8 cellular contexts compared by ENCODE assay signal in the genomic region with DNA sequence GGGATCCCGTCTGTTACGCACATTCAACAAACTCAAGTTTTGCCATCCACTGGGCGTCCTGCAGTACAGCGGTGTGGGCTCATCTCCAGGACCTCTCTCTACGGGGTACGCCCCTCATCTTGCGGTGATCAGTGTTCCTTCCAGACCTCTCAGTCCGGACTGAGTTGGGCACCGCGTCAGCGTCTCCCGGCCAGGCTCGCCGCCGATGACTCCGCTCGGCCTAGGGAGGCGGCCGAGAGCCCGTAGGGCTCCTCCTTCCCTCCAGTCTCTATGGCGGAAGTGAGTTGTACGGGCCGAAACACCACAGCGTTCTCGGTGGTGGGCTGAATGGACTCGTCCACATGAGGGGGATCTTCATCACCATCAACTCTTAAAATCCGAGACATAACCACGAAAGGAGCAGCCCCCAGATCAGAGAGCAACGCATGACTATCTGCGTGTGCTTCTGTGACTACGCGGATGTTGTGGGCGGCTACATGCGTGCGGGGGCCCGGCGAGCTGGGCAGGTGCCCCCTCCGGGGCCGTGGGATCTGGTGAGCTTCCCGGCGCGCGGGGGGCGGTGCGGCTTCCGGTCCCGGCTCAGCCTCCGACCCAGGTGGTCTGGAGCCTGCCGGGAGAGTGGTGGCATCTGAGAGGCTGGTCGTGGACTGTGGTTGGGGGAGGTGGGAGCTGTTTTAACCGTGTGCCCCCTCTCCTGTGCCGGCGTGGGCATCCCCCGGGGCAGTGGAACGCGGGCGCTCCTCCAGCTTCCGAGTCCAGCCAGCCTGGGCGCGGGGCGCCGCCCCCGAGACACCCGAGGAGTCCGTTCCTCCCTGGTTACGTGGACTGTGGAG. TPM values are rescaled to one million over a fixed set of nuclear protein-coding genes. Genes with fewer than 3 reads are reported as not detected.
DNase-seq lines count a peak whose midpoint lies in the region; ATAC-seq and TF ChIP-seq lines count a peak whose summit lies in the region.

A gene with protein sequence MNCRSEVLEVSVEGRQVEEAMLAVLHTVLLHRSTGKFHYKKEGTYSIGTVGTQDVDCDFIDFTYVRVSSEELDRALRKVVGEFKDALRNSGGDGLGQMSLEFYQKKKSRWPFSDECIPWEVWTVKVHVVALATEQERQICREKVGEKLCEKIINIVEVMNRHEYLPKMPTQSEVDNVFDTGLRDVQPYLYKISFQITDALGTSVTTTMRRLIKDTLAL (plus strand): TSS at position 569 of the 833 bp plus-strand sequence. CDS start 3,673 bp downstream, outside the sequence.

- peak within 1 kb of the TSS; percentile 94 for H3K27ac ChIP-seq in angular gyrus (ENCODE audit: low read depth, low read length)
- peak within 1 kb of the TSS; percentile 86 to 89 for H3K27ac ChIP-seq in right atrium auricular region
- peak within 1 kb of the TSS; percentile 90 for H3K27ac ChIP-seq in psoas muscle
- peak within 1 kb of the TSS; percentile 88 for H3K27ac ChIP-seq in vagina

- TF ChIP-seq POLR2A in vagina (IDR thresholded peaks at IDR 0.05): peak in 1 of 2 donors; percentile 40

- intact Hi-C loops in psoas muscle (cut with DNase I) (loop anchor here in 1 of 2 donors (5.0 kb wide), 1 partner anchor 42 kb away; no protein-coding TSS in a partner anchor), vagina (cut with DNase I) (no loop called here)

- peak; percentile 96 for ATAC-seq in GM18498 (IDR thresholded peaks at IDR 0.05; ENCODE audit: unreplicated experiment)
- ATAC-seq in HG02938 (IDR thresholded peaks at IDR 0.05; ENCODE audit: unreplicated experiment): peak; percentile 96
- peak; percentile 96 for ATAC-seq in T-helper 17 cell
- peak; percentile 97 to 98 (median 98) for ATAC-seq in psoas muscle

- H3K27ac Mint-ChIP-seq in T-helper 17 cell: peak within 1 kb of the TSS; percentile 96

- H3K36me3 ChIP-seq in right atrium auricular region (peaks cover 14% of the 10 kb centered on the region), psoas muscle (ENCODE audit: insufficient read depth in 1 of 2, low read depth in 1 of 2) (peaks cover 0 to 34% of the 10 kb centered on the region in 2 donors), vagina (peaks cover 0 to 11% of the 10 kb centered on the region in 2 donors)

- peak; percentile 87 for DNase-seq in NCI-H1694 treated with DMSO at 0.1 percent for 48 hours (lab: John Stamatoyannopoulos, UW)
- DNase-seq in T-helper 17 cell: peak; percentile 74 to 78 (median 74)
- peak; percentile 95 for DNase-seq in right atrium auricular region (ENCODE audit: low spot score)
- DNase-seq in psoas muscle: peak; percentile 89 to 94
- DNase-seq in vagina (ENCODE audit: extremely low spot score in 2 of 2): peak in 1 of 2 donors; percentile 92

- peak within 1 kb of the TSS; percentile 97 for H3K4me3 Mint-ChIP-seq in T-helper 17 cell

- H3K36me3 Mint-ChIP-seq in T-helper 17 cell (ENCODE audit: low read depth): peaks cover 2% of the 10 kb centered on the region

- H3K4me3 ChIP-seq in right atrium auricular region: peak within 1 kb of the TSS; percentile 93 to 95
- peak within 1 kb of the TSS; percentile 78 for H3K4me3 ChIP-seq in psoas muscle
- peak within 1 kb of the TSS; percentile 85 to 92 for H3K4me3 ChIP-seq in vagina

- 0 to 1% (median 0%) methylated on average over 54 to 66 of the region's 66 CpGs for WGBS in psoas muscle, 3 donors

- no peaks in the 10 kb centered on the region for H3K27me3 ChIP-seq in right atrium auricular region
- no peaks in the 10 kb centered on the region for H3K27me3 ChIP-seq in psoas muscle (ENCODE audit: insufficient read depth in 3 of 3, low read length in 2 of 3)
- H3K27me3 ChIP-seq in vagina: no peaks in the 10 kb centered on the region

- H3K9me3 ChIP-seq in T-helper 17 cell (ENCODE audit: control insufficient read depth, low read length, poor library complexity, severe bottlenecking): no peaks in the 10 kb centered on the region
- H3K9me3 ChIP-seq in right atrium auricular region: no peaks in the 10 kb centered on the region
- no peaks in the 10 kb centered on the region for H3K9me3 ChIP-seq in psoas muscle
- H3K9me3 ChIP-seq in vagina: no peaks in the 10 kb centered on the region

- TF ChIP-seq CTCF in right atrium auricular region (IDR thresholded peaks at IDR 0.05) (peak; percentile 58 to 78), psoas muscle (IDR thresholded peaks at IDR 0.05) (peak; percentile 54), vagina (IDR thresholded peaks at IDR 0.05) (peak; percentile 32 to 61 (median 46))

- H3K4me1 ChIP-seq in right atrium auricular region (peaks cover 0 to 40% of the 10 kb centered on the region in 2 donors), psoas muscle (peaks cover 27% of the 10 kb centered on the region), vagina (peaks cover 46% of the 10 kb centered on the region)

- H3K4me1 Mint-ChIP-seq in T-helper 17 cell: peaks cover 38% of the 10 kb centered on the region

- no peaks in the 10 kb centered on the region for H3K27me3 Mint-ChIP-seq in T-helper 17 cell

RNA-seq across cellular contexts. Expression of the gene that starts here (rescaled TPM):
- total RNA-seq in T-helper 17 cell: 10 to 100 TPM; 22.0 to 30.2 TPM
- 10 to 100 TPM; 26.8 to 36.9 TPM for total RNA-seq in right atrium auricular region
- 10 to 100 TPM; 25.1 to 35.3 (median 26.5) TPM for total RNA-seq in psoas muscle
- 100 to 1,000 TPM in 1 of 3 donors, 10 to 100 TPM in 2; 39.5 to 154 (median 90.0) TPM for polyA plus RNA-seq in psoas muscle
- 27.7 TPM for total RNA-seq in vagina
